16 cellular contexts compared by ENCODE assay signal in genomic region chr2:217419075-217419671, GRCh38.
"Had no signal": no experiment of that assay in that cellular context is flagged by ENCODE, and none has a peak within 500 bp of the region (broad histone marks: within the 10 kb centered on the region; RNA-seq: fewer than 3 reads in every experiment).

No MANE protein-coding gene starts in this region.

- DNase-seq: activated CD4-positive, alpha-beta T cell treated with anti-CD3 and anti-CD28 coated beads for 36 hours; activated CD8-positive, alpha-beta memory T cell treated with anti-CD3 and anti-CD28 coated beads, Interleukin-2, amount 50 U/mL, for 4 hours; activated CD8-positive, alpha-beta T cell treated with anti-CD3 and anti-CD28 coated beads for 36 hours; activated gamma-delta T cell treated with Interleukin-2 at 50 U/mL for 16 hours; activated naive CD8-positive, alpha-beta T cell treated with anti-CD3 and anti-CD28 coated beads for 36 hours; activated T-cell treated with anti-CD3 and anti-CD28 coated beads, Interleukin-2, amount 50 U/mL, for 72 hours; colonic mucosa; effector CD8-positive, alpha-beta T cell; hippocampal formation; left ventricle myocardium superior; retina; T-helper 1 cell had no signal

- H3K36me3 Mint-ChIP-seq: stimulated activated memory B cell treated with anti-CD40 and anti-IgM and Interleukin-4, amounts not matched to agents 10 μg/mL and 1 μg/mL and 100 μg/mL, for 72 hours had no signal

- H3K4me1 ChIP-seq: colonic mucosa, parathyroid adenoma had no signal

- H3K27ac Mint-ChIP-seq: activated CD4-positive, alpha-beta T cell treated with anti-CD3 and anti-CD28 coated beads for 36 hours; activated CD8-positive, alpha-beta T cell treated with anti-CD3 and anti-CD28 coated beads for 36 hours; activated naive CD8-positive, alpha-beta T cell treated with anti-CD3 and anti-CD28 coated beads for 36 hours; activated T-cell treated with anti-CD3 and anti-CD28 coated beads, Interleukin-2, amount 50 U/mL, for 72 hours; stimulated activated memory B cell treated with anti-CD40 and anti-IgM and Interleukin-4, amounts not matched to agents 10 μg/mL and 1 μg/mL and 100 μg/mL, for 72 hours had no signal

- H3K27me3 Mint-ChIP-seq: activated naive CD8-positive, alpha-beta T cell treated with anti-CD3 and anti-CD28 coated beads for 36 hours; stimulated activated memory B cell treated with anti-CD40 and anti-IgM and Interleukin-4, amounts not matched to agents 10 μg/mL and 1 μg/mL and 100 μg/mL, for 72 hours had no signal

- H3K9me3 ChIP-seq: colonic mucosa had no signal

- H3K4me3 ChIP-seq: cardiac muscle cell, colonic mucosa had no signal

- ATAC-seq: activated CD4-positive, alpha-beta T cell treated with anti-CD3 and anti-CD28 coated beads for 36 hours; activated CD8-positive, alpha-beta T cell treated with anti-CD3 and anti-CD28 coated beads for 36 hours; activated T-cell treated with anti-CD3 and anti-CD28 coated beads, Interleukin-2, amount 50 U/mL, for 72 hours; left ventricle myocardium superior; stimulated activated memory B cell treated with anti-CD40 and anti-IgM and Interleukin-4, amounts not matched to agents 10 μg/mL and 1 μg/mL and 100 μg/mL, for 72 hours had no signal

- H3K4me1 Mint-ChIP-seq: activated CD4-positive, alpha-beta T cell treated with anti-CD3 and anti-CD28 coated beads for 36 hours; stimulated activated memory B cell treated with anti-CD40 and anti-IgM and Interleukin-4, amounts not matched to agents 10 μg/mL and 1 μg/mL and 100 μg/mL, for 72 hours had no signal

- H3K27ac ChIP-seq: cardiac muscle cell, colonic mucosa, parathyroid adenoma, VCaP had no signal

- H3K36me3 ChIP-seq: cardiac muscle cell, colonic mucosa had no signal

- H3K4me3 Mint-ChIP-seq: activated CD4-positive, alpha-beta T cell treated with anti-CD3 and anti-CD28 coated beads for 36 hours; activated CD8-positive, alpha-beta T cell treated with anti-CD3 and anti-CD28 coated beads for 36 hours; activated naive CD8-positive, alpha-beta T cell treated with anti-CD3 and anti-CD28 coated beads for 36 hours; activated T-cell treated with anti-CD3 and anti-CD28 coated beads, Interleukin-2, amount 50 U/mL, for 72 hours; stimulated activated memory B cell treated with anti-CD40 and anti-IgM and Interleukin-4, amounts not matched to agents 10 μg/mL and 1 μg/mL and 100 μg/mL, for 72 hours had no signal

- H3K27me3 ChIP-seq: cardiac muscle cell, colonic mucosa had no signal

- H3K9me3 Mint-ChIP-seq: activated CD8-positive, alpha-beta T cell treated with anti-CD3 and anti-CD28 coated beads for 36 hours; activated naive CD8-positive, alpha-beta T cell treated with anti-CD3 and anti-CD28 coated beads for 36 hours; activated T-cell treated with anti-CD3 and anti-CD28 coated beads, Interleukin-2, amount 50 U/mL, for 72 hours; stimulated activated memory B cell treated with anti-CD40 and anti-IgM and Interleukin-4, amounts not matched to agents 10 μg/mL and 1 μg/mL and 100 μg/mL, for 72 hours had no signal
